ENCODE assay signal across 13 cellular contexts in the genomic region with DNA sequence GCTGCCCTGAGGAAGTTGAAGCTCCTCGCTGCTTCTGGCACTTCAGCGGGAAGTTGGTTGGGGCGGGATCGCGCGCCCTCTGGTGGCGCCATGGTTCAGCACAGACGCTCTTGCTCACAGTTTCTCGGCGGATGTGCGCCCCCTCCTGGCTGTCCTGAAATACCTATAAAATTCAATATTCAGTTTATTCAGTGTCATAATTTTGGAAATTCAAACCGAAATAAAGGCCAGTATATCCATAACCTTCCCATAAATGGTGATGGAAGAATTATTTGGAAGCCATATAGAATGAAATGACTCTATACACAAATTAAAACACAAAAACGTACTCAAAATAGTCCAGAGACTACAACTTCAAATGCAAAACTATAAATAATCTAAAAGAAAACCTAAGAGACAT. TPM values are rescaled to one million over a fixed set of nuclear protein-coding genes. Genes with fewer than 3 reads are reported as not detected.
"Had no signal": no experiment of that assay in that cellular context is flagged by ENCODE, and none has a peak within 500 bp of the region (broad histone marks: within the 10 kb centered on the region; RNA-seq: fewer than 3 reads in every experiment).

No MANE protein-coding gene starts in this region.

RNA-seq across cellular contexts. Expression of gene SCGB1C1, which starts 12.6 kb away (rescaled TPM):
- total RNA-seq: activated CD4-positive, alpha-beta memory T cell treated with anti-CD3 and anti-CD28 coated beads for 36 hours; activated T-cell treated with anti-CD3 and anti-CD28 coated beads, Interleukin-2, amount 50 U/mL, for 72 hours; dorsolateral prefrontal cortex; left lung; mammary epithelial cell; natural killer cell treated with Interleukin-12 subunit alpha and Interleukin-12 subunit beta and Interleukin-15 and Interleukin-18, amount 100 ng/mL, for 72 hours; occipital lobe; sigmoid colon; smooth muscle cell; stomach; suprapubic skin; transverse colon; vagina had no signal
- polyA plus RNA-seq: mammary epithelial cell, sigmoid colon, smooth muscle cell, stomach had no signal
